1 cellular context compared by ENCODE assay signal in the genomic region with DNA sequence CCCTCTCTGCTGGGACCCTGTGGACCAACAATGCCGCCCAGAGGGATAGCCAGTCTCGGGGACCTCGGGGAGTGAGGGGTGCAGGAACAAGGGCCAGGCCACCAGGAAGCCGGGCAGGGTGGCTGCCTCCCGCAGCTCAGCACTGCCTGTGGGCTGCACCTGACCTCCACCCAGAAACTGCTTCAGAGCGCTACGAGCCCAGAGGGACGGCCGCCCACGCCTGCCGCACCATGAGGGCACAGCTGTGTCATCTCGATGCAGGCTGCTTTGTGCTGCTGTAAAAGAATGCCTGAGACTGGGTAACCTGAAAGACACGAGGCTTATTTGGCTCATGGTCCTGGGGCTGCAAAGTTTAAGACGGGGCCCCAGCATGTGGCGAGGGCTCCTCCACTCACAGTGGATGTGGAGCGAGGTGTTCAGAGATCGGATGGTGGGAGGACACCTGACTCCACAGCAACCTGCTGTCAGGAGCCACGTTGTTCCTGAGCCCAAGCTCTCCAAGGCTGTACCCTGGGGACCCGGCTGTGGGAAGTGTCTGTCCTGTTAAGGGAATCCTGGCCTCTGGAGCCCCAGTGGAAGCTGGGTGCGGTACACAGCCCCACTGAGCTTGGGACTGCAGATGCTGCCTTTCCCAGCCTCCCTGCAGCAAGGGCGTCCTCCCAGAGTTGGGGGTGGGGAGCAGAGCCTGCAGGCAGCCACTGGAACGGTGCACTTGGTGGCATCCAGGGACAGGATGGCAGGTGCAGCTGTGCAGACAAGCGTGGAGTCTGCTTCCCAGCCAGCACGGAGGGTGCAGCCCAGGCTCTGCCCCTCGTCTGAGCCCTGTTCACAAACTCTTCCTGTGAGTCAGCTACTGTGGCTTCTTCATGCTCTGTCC.
TF ChIP-seq lines count a peak whose summit lies in the region.

No MANE protein-coding gene starts in this region.

TF ChIP-seq in HepG2, 621 proteins besides CTCF, POLR2A, EP300 and RAD21:
- no peak for TF ChIP-seq SAFB2 (CRISPR knock-in tag; IDR thresholded peaks at IDR 0.05; ENCODE audit: borderline replicate concordance, low read depth)
- TF ChIP-seq TEAD3 (CRISPR knock-in tag; optimal IDR thresholded peaks at IDR 0.05; ENCODE audit: borderline replicate concordance): no peak
- 0 out of 2 replicates have a peak, but pooled peaks have one; percentile 29 for TF ChIP-seq RBFOX2 (IDR thresholded peaks at IDR 0.05; ENCODE audit: low read depth, low read length)
- peak; percentile 6 for TF ChIP-seq AGO2 (optimal IDR thresholded peaks at IDR 0.05; ENCODE audit: low read depth, low read length)
- TF ChIP-seq POLR2G (IDR thresholded peaks at IDR 0.05; ENCODE audit: low read depth, low read length): 0 out of 2 replicates have a peak, but pooled peaks have one; percentile 24
- TF ChIP-seq ZNF383 (CRISPR knock-in tag; IDR thresholded peaks at IDR 0.05; ENCODE audit: borderline replicate concordance): no peak
- TF ChIP-seq, protein P1, sequence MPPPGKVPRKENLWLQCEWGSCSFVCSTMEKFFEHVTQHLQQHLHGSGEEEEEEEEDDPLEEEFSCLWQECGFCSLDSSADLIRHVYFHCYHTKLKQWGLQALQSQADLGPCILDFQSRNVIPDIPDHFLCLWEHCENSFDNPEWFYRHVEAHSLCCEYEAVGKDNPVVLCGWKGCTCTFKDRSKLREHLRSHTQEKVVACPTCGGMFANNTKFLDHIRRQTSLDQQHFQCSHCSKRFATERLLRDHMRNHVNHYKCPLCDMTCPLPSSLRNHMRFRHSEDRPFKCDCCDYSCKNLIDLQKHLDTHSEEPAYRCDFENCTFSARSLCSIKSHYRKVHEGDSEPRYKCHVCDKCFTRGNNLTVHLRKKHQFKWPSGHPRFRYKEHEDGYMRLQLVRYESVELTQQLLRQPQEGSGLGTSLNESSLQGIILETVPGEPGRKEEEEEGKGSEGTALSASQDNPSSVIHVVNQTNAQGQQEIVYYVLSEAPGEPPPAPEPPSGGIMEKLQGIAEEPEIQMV (CRISPR knock-in tag; IDR thresholded peaks at IDR 0.05; ENCODE audit: low read depth): no peak
TF ChIP-seq in HepG2: peak in this region for 3.
